ENCODE assay signal across 1 cellular context in the genomic region with DNA sequence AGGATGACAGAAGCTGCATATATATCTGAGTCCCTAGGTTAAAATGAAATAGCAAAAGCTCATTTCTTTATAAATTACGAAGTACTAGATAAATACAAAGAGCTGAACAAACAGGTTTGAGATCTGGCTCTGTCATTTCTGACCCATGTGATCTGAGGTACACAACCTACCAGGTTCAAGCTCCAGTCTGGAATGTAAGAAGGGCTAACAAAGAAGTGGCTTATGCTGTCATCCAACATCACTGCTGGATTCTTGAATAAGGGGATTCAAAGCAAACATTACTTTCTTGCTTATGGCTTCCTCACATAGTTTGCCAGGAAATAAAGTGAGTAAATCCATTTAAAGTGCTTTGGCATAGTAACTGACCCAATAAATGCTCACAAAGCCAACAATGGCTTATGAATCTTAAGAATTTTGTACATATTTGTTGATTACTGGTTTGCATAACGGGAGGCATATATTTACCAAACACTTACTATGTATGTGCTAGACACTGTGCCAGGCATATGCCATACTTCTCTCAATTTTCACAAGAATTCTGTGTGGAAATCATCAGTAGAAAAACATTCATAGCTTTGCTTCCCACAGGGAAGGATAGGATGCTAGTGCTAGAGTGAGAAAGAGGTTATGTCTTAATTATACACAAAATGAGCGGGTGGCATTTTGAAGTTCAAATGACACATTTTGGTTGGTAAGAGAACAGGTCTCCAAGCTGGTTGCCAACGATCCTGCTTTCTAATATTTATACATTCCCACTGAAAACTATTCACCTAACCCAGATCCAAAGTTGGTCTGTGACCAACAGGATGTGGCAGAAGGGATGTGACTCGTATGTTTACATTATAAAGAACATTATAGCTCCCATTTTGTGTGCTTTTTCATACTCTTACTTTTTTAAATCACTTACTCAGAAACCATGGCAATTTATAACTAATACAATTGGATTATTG.
TF ChIP-seq lines count a peak whose summit lies in the region.

No MANE protein-coding gene starts in this region.

TF ChIP-seq in SK-N-SH treated with all-trans-retinoic acid at 6 μM for 48 hours, 23 proteins besides CTCF, POLR2A, EP300 and RAD21:
- TF ChIP-seq, protein P1, sequence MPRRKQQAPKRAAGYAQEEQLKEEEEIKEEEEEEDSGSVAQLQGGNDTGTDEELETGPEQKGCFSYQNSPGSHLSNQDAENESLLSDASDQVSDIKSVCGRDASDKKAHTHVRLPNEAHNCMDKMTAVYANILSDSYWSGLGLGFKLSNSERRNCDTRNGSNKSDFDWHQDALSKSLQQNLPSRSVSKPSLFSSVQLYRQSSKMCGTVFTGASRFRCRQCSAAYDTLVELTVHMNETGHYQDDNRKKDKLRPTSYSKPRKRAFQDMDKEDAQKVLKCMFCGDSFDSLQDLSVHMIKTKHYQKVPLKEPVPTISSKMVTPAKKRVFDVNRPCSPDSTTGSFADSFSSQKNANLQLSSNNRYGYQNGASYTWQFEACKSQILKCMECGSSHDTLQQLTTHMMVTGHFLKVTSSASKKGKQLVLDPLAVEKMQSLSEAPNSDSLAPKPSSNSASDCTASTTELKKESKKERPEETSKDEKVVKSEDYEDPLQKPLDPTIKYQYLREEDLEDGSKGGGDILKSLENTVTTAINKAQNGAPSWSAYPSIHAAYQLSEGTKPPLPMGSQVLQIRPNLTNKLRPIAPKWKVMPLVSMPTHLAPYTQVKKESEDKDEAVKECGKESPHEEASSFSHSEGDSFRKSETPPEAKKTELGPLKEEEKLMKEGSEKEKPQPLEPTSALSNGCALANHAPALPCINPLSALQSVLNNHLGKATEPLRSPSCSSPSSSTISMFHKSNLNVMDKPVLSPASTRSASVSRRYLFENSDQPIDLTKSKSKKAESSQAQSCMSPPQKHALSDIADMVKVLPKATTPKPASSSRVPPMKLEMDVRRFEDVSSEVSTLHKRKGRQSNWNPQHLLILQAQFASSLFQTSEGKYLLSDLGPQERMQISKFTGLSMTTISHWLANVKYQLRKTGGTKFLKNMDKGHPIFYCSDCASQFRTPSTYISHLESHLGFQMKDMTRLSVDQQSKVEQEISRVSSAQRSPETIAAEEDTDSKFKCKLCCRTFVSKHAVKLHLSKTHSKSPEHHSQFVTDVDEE (CRISPR knock-in tag; IDR thresholded peaks at IDR 0.05): no peak
- TF ChIP-seq PPARA (CRISPR knock-in tag; IDR thresholded peaks at IDR 0.05; ENCODE audit: borderline replicate concordance): no peak
- TF ChIP-seq, protein P2, sequence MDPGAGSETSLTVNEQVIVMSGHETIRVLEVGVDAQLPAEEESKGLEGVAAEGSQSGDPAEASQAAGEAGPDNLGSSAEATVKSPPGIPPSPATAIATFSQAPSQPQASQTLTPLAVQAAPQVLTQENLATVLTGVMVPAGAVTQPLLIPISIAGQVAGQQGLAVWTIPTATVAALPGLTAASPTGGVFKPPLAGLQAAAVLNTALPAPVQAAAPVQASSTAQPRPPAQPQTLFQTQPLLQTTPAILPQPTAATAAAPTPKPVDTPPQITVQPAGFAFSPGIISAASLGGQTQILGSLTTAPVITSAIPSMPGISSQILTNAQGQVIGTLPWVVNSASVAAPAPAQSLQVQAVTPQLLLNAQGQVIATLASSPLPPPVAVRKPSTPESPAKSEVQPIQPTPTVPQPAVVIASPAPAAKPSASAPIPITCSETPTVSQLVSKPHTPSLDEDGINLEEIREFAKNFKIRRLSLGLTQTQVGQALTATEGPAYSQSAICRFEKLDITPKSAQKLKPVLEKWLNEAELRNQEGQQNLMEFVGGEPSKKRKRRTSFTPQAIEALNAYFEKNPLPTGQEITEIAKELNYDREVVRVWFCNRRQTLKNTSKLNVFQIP (CRISPR knock-in tag; IDR thresholded peaks at IDR 0.05; ENCODE audit: borderline replicate concordance, low read depth): no peak
- no peak for TF ChIP-seq SNAI2 (CRISPR knock-in tag; IDR thresholded peaks at IDR 0.05)
- TF ChIP-seq ARNTL (CRISPR knock-in tag; IDR thresholded peaks at IDR 0.05; ENCODE audit: borderline replicate concordance, low read depth): no peak
- no peak for TF ChIP-seq RARB (CRISPR knock-in tag; IDR thresholded peaks at IDR 0.05)
- no peak for TF ChIP-seq ZC3H10 (CRISPR knock-in tag; IDR thresholded peaks at IDR 0.05)
- TF ChIP-seq GLIS3 (CRISPR knock-in tag; IDR thresholded peaks at IDR 0.05): no peak
- TF ChIP-seq ZNF70 (CRISPR knock-in tag; IDR thresholded peaks at IDR 0.05): no peak
- TF ChIP-seq ZNF565 (CRISPR knock-in tag; conservative IDR thresholded peaks at IDR 0.05; ENCODE audit: low read depth): no peak
- TF ChIP-seq, protein P3, sequence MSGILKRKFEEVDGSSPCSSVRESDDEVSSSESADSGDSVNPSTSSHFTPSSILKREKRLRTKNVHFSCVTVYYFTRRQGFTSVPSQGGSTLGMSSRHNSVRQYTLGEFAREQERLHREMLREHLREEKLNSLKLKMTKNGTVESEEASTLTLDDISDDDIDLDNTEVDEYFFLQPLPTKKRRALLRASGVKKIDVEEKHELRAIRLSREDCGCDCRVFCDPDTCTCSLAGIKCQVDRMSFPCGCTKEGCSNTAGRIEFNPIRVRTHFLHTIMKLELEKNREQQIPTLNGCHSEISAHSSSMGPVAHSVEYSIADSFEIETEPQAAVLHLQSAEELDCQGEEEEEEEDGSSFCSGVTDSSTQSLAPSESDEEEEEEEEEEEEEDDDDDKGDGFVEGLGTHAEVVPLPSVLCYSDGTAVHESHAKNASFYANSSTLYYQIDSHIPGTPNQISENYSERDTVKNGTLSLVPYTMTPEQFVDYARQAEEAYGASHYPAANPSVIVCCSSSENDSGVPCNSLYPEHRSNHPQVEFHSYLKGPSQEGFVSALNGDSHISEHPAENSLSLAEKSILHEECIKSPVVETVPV (CRISPR knock-in tag; IDR thresholded peaks at IDR 0.05): no peak
- no peak for TF ChIP-seq TOX (CRISPR knock-in tag; IDR thresholded peaks at IDR 0.05; ENCODE audit: borderline replicate concordance)
- TF ChIP-seq, protein P4, sequence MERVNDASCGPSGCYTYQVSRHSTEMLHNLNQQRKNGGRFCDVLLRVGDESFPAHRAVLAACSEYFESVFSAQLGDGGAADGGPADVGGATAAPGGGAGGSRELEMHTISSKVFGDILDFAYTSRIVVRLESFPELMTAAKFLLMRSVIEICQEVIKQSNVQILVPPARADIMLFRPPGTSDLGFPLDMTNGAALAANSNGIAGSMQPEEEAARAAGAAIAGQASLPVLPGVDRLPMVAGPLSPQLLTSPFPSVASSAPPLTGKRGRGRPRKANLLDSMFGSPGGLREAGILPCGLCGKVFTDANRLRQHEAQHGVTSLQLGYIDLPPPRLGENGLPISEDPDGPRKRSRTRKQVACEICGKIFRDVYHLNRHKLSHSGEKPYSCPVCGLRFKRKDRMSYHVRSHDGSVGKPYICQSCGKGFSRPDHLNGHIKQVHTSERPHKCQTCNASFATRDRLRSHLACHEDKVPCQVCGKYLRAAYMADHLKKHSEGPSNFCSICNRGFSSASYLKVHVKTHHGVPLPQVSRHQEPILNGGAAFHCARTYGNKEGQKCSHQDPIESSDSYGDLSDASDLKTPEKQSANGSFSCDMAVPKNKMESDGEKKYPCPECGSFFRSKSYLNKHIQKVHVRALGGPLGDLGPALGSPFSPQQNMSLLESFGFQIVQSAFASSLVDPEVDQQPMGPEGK (CRISPR knock-in tag; IDR thresholded peaks at IDR 0.05; ENCODE audit: borderline replicate concordance): no peak
- no peak for TF ChIP-seq OSR1 (CRISPR knock-in tag; IDR thresholded peaks at IDR 0.05)
- no peak for TF ChIP-seq ISL1 (CRISPR knock-in tag; IDR thresholded peaks at IDR 0.05)
- no peak for TF ChIP-seq BACH2 (CRISPR knock-in tag; IDR thresholded peaks at IDR 0.05; ENCODE audit: borderline replicate concordance)
- TF ChIP-seq CSDC2 (CRISPR knock-in tag; IDR thresholded peaks at IDR 0.05): no peak
